ENCODE assay signal across 1 cellular context in the genomic region with DNA sequence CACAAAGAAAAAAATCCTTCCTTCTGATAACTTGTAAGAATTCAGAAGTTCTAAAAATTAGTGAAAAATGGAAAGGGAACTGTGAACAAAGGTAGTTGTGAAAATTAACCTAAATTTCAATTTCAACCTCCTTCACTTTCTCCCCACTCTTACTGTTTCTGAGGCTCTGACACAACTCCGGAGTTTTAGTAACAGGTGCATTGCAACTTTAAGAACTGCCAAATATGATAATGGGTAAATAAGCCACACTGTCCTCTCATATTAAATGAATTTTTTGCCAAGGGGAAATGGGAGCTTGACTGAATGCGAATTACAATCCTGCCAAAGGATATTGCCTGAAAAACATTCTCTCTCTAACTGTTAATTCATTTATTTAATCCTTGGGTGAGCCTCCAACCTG.
TF ChIP-seq lines count a peak whose summit lies in the region.

No MANE protein-coding gene starts in this region.

TF ChIP-seq in GM23338, 12 proteins besides CTCF, POLR2A, EP300 and RAD21 (continued from another document):
- TF ChIP-seq CREB1 (CRISPR knock-in tag; IDR thresholded peaks at IDR 0.05; ENCODE audit: low read depth), result no peak
- no peak for TF ChIP-seq STAT1 (IDR thresholded peaks at IDR 0.05; ENCODE audit: unreplicated experiment)
- TF ChIP-seq, protein P1, sequence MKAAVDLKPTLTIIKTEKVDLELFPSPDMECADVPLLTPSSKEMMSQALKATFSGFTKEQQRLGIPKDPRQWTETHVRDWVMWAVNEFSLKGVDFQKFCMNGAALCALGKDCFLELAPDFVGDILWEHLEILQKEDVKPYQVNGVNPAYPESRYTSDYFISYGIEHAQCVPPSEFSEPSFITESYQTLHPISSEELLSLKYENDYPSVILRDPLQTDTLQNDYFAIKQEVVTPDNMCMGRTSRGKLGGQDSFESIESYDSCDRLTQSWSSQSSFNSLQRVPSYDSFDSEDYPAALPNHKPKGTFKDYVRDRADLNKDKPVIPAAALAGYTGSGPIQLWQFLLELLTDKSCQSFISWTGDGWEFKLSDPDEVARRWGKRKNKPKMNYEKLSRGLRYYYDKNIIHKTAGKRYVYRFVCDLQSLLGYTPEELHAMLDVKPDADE (IDR thresholded peaks at IDR 0.05), result no peak
- no peak for TF ChIP-seq ZNF114 (CRISPR knock-in tag; IDR thresholded peaks at IDR 0.05)
- TF ChIP-seq ZNF331 (CRISPR knock-in tag; IDR thresholded peaks at IDR 0.05; ENCODE audit: low read depth), result no peak
- no peak for TF ChIP-seq JUNB (IDR thresholded peaks at IDR 0.05; ENCODE audit: unreplicated experiment)
- TF ChIP-seq, protein P2, sequence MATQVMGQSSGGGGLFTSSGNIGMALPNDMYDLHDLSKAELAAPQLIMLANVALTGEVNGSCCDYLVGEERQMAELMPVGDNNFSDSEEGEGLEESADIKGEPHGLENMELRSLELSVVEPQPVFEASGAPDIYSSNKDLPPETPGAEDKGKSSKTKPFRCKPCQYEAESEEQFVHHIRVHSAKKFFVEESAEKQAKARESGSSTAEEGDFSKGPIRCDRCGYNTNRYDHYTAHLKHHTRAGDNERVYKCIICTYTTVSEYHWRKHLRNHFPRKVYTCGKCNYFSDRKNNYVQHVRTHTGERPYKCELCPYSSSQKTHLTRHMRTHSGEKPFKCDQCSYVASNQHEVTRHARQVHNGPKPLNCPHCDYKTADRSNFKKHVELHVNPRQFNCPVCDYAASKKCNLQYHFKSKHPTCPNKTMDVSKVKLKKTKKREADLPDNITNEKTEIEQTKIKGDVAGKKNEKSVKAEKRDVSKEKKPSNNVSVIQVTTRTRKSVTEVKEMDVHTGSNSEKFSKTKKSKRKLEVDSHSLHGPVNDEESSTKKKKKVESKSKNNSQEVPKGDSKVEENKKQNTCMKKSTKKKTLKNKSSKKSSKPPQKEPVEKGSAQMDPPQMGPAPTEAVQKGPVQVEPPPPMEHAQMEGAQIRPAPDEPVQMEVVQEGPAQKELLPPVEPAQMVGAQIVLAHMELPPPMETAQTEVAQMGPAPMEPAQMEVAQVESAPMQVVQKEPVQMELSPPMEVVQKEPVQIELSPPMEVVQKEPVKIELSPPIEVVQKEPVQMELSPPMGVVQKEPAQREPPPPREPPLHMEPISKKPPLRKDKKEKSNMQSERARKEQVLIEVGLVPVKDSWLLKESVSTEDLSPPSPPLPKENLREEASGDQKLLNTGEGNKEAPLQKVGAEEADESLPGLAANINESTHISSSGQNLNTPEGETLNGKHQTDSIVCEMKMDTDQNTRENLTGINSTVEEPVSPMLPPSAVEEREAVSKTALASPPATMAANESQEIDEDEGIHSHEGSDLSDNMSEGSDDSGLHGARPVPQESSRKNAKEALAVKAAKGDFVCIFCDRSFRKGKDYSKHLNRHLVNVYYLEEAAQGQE (IDR thresholded peaks at IDR 0.05; ENCODE audit: unreplicated experiment), result no peak
- no peak for TF ChIP-seq EZH2phosphoT487 (IDR thresholded peaks at IDR 0.05; ENCODE audit: unreplicated experiment)
- TF ChIP-seq POLR2AphosphoS5 (IDR thresholded peaks at IDR 0.05; ENCODE audit: low read depth), result no peak
- TF ChIP-seq, protein P3, sequence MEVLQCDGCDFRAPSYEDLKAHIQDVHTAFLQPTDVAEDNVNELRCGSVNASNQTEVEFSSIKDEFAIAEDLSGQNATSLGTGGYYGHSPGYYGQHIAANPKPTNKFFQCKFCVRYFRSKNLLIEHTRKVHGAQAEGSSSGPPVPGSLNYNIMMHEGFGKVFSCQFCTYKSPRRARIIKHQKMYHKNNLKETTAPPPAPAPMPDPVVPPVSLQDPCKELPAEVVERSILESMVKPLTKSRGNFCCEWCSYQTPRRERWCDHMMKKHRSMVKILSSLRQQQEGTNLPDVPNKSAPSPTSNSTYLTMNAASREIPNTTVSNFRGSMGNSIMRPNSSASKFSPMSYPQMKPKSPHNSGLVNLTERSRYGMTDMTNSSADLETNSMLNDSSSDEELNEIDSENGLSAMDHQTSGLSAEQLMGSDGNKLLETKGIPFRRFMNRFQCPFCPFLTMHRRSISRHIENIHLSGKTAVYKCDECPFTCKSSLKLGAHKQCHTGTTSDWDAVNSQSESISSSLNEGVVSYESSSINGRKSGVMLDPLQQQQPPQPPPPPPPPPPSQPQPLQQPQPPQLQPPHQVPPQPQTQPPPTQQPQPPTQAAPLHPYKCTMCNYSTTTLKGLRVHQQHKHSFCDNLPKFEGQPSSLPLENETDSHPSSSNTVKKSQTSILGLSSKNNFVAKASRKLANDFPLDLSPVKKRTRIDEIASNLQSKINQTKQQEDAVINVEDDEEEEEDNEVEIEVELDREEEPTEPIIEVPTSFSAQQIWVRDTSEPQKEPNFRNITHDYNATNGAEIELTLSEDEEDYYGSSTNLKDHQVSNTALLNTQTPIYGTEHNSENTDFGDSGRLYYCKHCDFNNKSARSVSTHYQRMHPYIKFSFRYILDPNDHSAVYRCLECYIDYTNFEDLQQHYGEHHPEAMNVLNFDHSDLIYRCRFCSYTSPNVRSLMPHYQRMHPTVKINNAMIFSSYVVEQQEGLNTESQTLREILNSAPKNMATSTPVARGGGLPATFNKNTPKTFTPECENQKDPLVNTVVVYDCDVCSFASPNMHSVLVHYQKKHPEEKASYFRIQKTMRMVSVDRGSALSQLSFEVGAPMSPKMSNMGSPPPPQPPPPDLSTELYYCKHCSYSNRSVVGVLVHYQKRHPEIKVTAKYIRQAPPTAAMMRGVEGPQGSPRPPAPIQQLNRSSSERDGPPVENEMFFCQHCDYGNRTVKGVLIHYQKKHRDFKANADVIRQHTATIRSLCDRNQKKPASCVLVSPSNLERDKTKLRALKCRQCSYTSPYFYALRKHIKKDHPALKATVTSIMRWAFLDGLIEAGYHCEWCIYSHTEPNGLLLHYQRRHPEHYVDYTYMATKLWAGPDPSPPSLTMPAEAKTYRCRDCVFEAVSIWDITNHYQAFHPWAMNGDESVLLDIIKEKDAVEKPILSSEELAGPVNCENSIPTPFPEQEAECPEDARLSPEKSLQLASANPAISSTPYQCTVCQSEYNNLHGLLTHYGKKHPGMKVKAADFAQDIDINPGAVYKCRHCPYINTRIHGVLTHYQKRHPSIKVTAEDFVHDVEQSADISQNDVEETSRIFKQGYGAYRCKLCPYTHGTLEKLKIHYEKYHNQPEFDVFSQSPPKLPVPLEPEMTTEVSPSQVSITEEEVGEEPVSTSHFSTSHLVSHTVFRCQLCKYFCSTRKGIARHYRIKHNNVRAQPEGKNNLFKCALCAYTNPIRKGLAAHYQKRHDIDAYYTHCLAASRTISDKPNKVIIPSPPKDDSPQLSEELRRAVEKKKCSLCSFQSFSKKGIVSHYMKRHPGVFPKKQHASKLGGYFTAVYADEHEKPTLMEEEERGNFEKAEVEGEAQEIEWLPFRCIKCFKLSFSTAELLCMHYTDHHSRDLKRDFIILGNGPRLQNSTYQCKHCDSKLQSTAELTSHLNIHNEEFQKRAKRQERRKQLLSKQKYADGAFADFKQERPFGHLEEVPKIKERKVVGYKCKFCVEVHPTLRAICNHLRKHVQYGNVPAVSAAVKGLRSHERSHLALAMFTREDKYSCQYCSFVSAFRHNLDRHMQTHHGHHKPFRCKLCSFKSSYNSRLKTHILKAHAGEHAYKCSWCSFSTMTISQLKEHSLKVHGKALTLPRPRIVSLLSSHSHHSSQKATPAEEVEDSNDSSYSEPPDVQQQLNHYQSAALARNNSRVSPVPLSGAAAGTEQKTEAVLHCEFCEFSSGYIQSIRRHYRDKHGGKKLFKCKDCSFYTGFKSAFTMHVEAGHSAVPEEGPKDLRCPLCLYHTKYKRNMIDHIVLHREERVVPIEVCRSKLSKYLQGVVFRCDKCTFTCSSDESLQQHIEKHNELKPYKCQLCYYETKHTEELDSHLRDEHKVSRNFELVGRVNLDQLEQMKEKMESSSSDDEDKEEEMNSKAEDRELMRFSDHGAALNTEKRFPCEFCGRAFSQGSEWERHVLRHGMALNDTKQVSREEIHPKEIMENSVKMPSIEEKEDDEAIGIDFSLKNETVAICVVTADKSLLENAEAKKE (CRISPR knock-in tag; IDR thresholded peaks at IDR 0.05), result no peak
- TF ChIP-seq NANOG (IDR thresholded peaks at IDR 0.05; ENCODE audit: borderline replicate concordance), result no peak
